Comparison of ENCODE assay signal across 24 cellular contexts in genomic region chr2:83058683-83059082, GRCh38.
"Had no signal": no experiment of that assay in that cellular context is flagged by ENCODE, and none has a peak within 500 bp of the region (broad histone marks: within the 10 kb centered on the region; RNA-seq: fewer than 3 reads in every experiment).

No MANE protein-coding gene starts in this region.

- DNase-seq: activated CD4-positive, alpha-beta T cell treated with anti-CD3 and anti-CD28 coated beads, Interleukin-2, amount 10 ng/mL, durations not matched to agents 24 days and 14 days; activated CD4-positive, alpha-beta T cell treated with anti-CD3 and anti-CD28 coated beads, Interleukin-2, amount 50 U/mL, for 4 hours; activated CD8-positive, alpha-beta T cell treated with anti-CD3 and anti-CD28 coated beads for 36 hours; activated effector memory CD4-positive, alpha-beta T cell treated with anti-CD3 and anti-CD28 coated beads, Interleukin-2, amount 50 U/mL, for 16 hours; activated naive CD4-positive, alpha-beta T cell; activated naive CD8-positive, alpha-beta T cell treated with anti-CD3 and anti-CD28 coated beads, Interleukin-2, amount 10 ng/mL, durations not matched to agents 7 days and 5 days; activated T-cell treated with anti-CD3 and anti-CD28 coated beads, Interleukin-2, amount 50 U/mL, for 1 hour; activated T-cell treated with anti-CD3 and anti-CD28 coated beads, Interleukin-2, amount 50 U/mL, for 72 hours; body of pancreas; Karpas-422; MG63; NCI-H1048; NCI-H1105 treated with DMSO at 0.1 percent for 48 hours; NCI-H1436; NCI-H1694; NCI-H1930; NCI-H510A; NCI-H526; NCI-H748 treated with DMSO at 0.1 percent for 48 hours; NK-92 treated with Interleukin-12 subunit alpha and Interleukin-12 subunit beta, amount 100 ng/mL, for 24 hours; PC-9; SHP77; SJCRH30; SK-N-SH had no signal
